3 cellular contexts compared by ENCODE assay signal in the genomic region with DNA sequence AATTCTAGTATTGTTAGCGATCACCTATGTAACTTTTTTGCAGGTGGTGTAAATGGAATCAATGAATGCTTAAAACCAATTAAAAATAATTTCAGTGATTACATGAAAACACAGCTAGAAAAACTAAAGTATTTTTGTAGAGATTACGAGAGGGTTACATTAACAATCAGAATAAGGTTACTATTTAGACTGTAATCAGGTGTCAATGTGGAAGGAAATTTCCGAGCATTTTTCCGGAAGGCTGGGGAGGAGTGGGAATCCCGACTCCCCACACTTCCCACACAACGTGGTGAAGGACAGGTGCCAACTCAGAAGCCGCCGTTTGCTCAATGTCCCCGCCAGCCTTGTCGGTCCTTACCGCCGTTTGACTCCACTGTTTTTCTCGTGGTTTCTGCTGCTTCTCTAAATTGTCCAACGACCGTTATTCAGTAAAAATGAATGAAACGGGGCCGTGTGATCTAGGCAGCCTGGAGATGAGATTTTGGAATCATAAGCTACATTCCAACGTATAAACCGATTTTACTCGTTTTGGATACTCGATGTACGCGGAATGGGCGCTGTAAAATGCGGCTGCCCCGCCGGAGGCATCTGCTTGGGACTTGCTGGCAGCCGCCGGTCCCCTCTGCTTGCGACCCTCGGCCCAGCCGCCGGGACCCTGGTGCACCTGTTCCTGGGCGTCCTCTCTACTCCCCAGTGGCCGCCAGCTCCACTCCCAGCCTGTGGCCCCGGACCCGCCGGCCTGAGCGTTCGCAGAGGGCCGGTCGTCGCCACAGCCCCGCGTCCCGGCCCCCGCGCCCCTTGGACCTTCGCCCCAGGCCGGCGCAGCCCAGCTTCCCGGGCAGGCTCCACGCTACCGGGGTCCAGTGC.
TF ChIP-seq lines count a peak whose summit lies in the region.

No MANE protein-coding gene starts in this region.

TF ChIP-seq in A549, 52 proteins besides CTCF, POLR2A, EP300 and RAD21:
- TF ChIP-seq RNF2 (IDR thresholded peaks at IDR 0.05; ENCODE audit: borderline replicate concordance, low read depth) = peak; percentile 74; the same call in 1 of the 2 replicates
- peak; percentile 75 for TF ChIP-seq CBX8 (IDR thresholded peaks at IDR 0.05)

TF ChIP-seq in GM23338, 12 proteins besides CTCF, POLR2A, EP300 and RAD21:
- TF ChIP-seq EZH2 (IDR thresholded peaks at IDR 0.05; ENCODE audit: low read depth, unreplicated experiment) = peak; percentile 96

TF ChIP-seq in GM12878, 131 proteins besides CTCF, POLR2A, EP300 and RAD21:
- peak; percentile 50; the same call in 1 of the 2 replicates for TF ChIP-seq BMI1 (IDR thresholded peaks at IDR 0.05; ENCODE audit: borderline replicate concordance)
